Comparison of ENCODE assay signal across 21 cellular contexts in the genomic region with DNA sequence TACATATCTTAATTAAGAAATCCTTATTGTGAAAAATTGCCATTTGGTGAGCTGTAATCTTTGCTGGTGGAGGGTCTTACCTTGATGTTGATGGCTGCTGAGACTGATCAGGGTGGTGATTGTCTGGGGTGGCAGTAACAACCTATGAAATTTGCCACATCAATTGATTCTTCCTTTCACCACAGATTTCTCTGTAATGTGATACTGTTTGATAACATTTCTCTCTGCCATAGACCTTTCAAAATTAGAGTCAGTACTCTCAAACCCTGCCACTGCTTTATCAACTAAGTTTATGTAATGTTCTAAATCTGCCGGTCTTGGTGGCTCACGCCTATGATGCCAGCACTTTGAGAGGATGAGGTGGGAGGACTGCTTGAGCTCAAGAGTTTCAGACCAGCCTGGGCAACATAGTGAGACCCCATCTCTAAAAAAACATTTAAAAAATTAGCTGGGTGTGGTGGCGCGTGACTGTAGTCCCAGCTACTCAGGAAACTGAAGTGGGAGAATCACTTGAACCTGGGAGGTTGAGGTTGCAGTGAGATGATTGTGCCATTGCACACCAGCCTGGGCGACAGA. TPM values are rescaled to one million over a fixed set of nuclear protein-coding genes. Genes with fewer than 3 reads are reported as not detected.
A peak's percentile ranks its signal among the peaks of the same experiment; 100 is the strongest.
DNase-seq lines count a peak whose midpoint lies in the region; ATAC-seq lines count a peak whose summit lies in the region.
"Had no signal": no experiment of that assay in that cellular context is flagged by ENCODE, and none has a peak within 500 bp of the region (broad histone marks: within the 10 kb centered on the region; RNA-seq: fewer than 3 reads in every experiment).

No MANE protein-coding gene starts in this region.

- H3K4me3 ChIP-seq in CD4-positive, alpha-beta memory T cell (ENCODE audit: low read length in 2 of 2), result no peak overlapping the region
- H3K4me3 ChIP-seq in naive thymus-derived CD4-positive, alpha-beta T cell (ENCODE audit: low read length), result no peak overlapping the region
- H3K4me3 ChIP-seq: BLaER1 treated with 17β-estradiol and CSF1 and Interleukin-3, amounts not matched to agents 10 nM and 100 nM had no signal

- H3K27ac ChIP-seq in CD4-positive, alpha-beta memory T cell (ENCODE audit: low read depth, low read length), result no peak overlapping the region
- peak overlapping the region; percentile 42 for H3K27ac ChIP-seq in naive thymus-derived CD4-positive, alpha-beta T cell (ENCODE audit: low read depth, low read length)
- H3K27ac ChIP-seq: BLaER1 treated with 17β-estradiol and CSF1 and Interleukin-3, amounts not matched to agents 10 nM and 100 nM; HL-60 had no signal

- no peaks in the 10 kb centered on the region for H3K27me3 ChIP-seq in CD4-positive, alpha-beta memory T cell (ENCODE audit: insufficient read depth, low read length)
- no peaks in the 10 kb centered on the region for H3K27me3 ChIP-seq in naive thymus-derived CD4-positive, alpha-beta T cell (ENCODE audit: control insufficient read depth in 2 of 2, insufficient read depth in 2 of 2, low read length in 2 of 2)
- H3K27me3 ChIP-seq: BLaER1 treated with 17β-estradiol and CSF1 and Interleukin-3, amounts not matched to agents 10 nM and 100 nM had no signal

- peaks cover 7% of the 10 kb centered on the region for H3K36me3 Mint-ChIP-seq in activated CD8-positive, alpha-beta memory T cell treated with anti-CD3 and anti-CD28 coated beads, Interleukin-2, amount 10 ng/mL, durations not matched to agents 7 days and 5 days
- peaks cover 5 to 26% of the 10 kb centered on the region in 2 donors for H3K36me3 Mint-ChIP-seq in CD4-positive, alpha-beta memory T cell
- peaks cover 24% of the 10 kb centered on the region for H3K36me3 Mint-ChIP-seq in activated CD8-positive, alpha-beta T cell treated with anti-CD3 and anti-CD28 coated beads, Interleukin-2, amount 10 ng/mL, durations not matched to agents 7 days and 5 days (ENCODE audit: low read depth)
- H3K36me3 Mint-ChIP-seq in naive thymus-derived CD4-positive, alpha-beta T cell, result peaks cover 0 to 6% (median 1%) of the 10 kb centered on the region in 5 donors

- no peaks in the 10 kb centered on the region for H3K27me3 Mint-ChIP-seq in activated CD8-positive, alpha-beta memory T cell treated with anti-CD3 and anti-CD28 coated beads, Interleukin-2, amount 10 ng/mL, durations not matched to agents 7 days and 5 days
- no peaks in the 10 kb centered on the region for H3K27me3 Mint-ChIP-seq in CD4-positive, alpha-beta memory T cell
- no peaks in the 10 kb centered on the region for H3K27me3 Mint-ChIP-seq in activated CD8-positive, alpha-beta T cell treated with anti-CD3 and anti-CD28 coated beads, Interleukin-2, amount 10 ng/mL, durations not matched to agents 7 days and 5 days (ENCODE audit: low read depth)
- H3K27me3 Mint-ChIP-seq in naive thymus-derived CD4-positive, alpha-beta T cell, result no peaks in the 10 kb centered on the region

- no peaks in the 10 kb centered on the region for H3K9me3 ChIP-seq in CD4-positive, alpha-beta memory T cell (ENCODE audit: control insufficient read depth in 1 of 2, low read length in 2 of 2)
- no peaks in the 10 kb centered on the region for H3K9me3 ChIP-seq in naive thymus-derived CD4-positive, alpha-beta T cell (ENCODE audit: control insufficient read depth in 2 of 3, low read length in 3 of 3)
- H3K9me3 ChIP-seq: BLaER1 treated with 17β-estradiol and CSF1 and Interleukin-3, amounts not matched to agents 10 nM and 100 nM had no signal

- no peaks in the 10 kb centered on the region for H3K9me3 Mint-ChIP-seq in activated CD8-positive, alpha-beta memory T cell treated with anti-CD3 and anti-CD28 coated beads, Interleukin-2, amount 10 ng/mL, durations not matched to agents 7 days and 5 days (ENCODE audit: low read depth)
- H3K9me3 Mint-ChIP-seq in CD4-positive, alpha-beta memory T cell, result peaks cover 0 to 2% (median 0%) of the 10 kb centered on the region in 8 donors
- H3K9me3 Mint-ChIP-seq in activated CD8-positive, alpha-beta T cell treated with anti-CD3 and anti-CD28 coated beads, Interleukin-2, amount 10 ng/mL, durations not matched to agents 7 days and 5 days (ENCODE audit: insufficient read depth), result no peaks in the 10 kb centered on the region
- peaks cover 0 to 2% (median 0%) of the 10 kb centered on the region in 11 donors for H3K9me3 Mint-ChIP-seq in naive thymus-derived CD4-positive, alpha-beta T cell

- POLR2A ChIA-PET in CD4-positive, alpha-beta memory T cell (lab: Charles Lee; ENCODE audit: partially characterized antibody), result interaction anchor here (1.1 kb wide), 1 partner anchor 67 kb away, joined by 3 read pairs; a partner anchor contains a TSS
- POLR2A ChIA-PET in activated CD8-positive, alpha-beta T cell treated with anti-CD3 and anti-CD28 coated beads, Interleukin-2, amount 10 ng/mL, durations not matched to agents 7 days and 5 days (lab: Charles Lee), result no interaction called here
- POLR2A ChIA-PET in naive thymus-derived CD4-positive, alpha-beta T cell (lab: Charles Lee), result interaction anchor here (0.7 to 3.1 kb wide), 2 partner anchors 40 to 235 kb away, joined by 3 to 9 read pairs; a partner anchor contains a TSS

- H3K4me1 ChIP-seq in CD4-positive, alpha-beta memory T cell (ENCODE audit: insufficient read depth, low read length), result peaks cover 72% of the 10 kb centered on the region
- peaks cover 41 to 54% of the 10 kb centered on the region in 2 donors for H3K4me1 ChIP-seq in naive thymus-derived CD4-positive, alpha-beta T cell (ENCODE audit: control insufficient read depth in 2 of 2, insufficient read depth in 2 of 2, low read length in 2 of 2)

- no peak for ATAC-seq in activated CD8-positive, alpha-beta memory T cell treated with anti-CD3 and anti-CD28 coated beads, Interleukin-2, amount 10 ng/mL, durations not matched to agents 7 days and 5 days
- ATAC-seq in activated CD8-positive, alpha-beta T cell treated with anti-CD3 and anti-CD28 coated beads, Interleukin-2, amount 10 ng/mL, durations not matched to agents 7 days and 5 days, result no peak
- ATAC-seq in naive thymus-derived CD4-positive, alpha-beta T cell, result peak; percentile 26
- ATAC-seq in GM21447 (IDR thresholded peaks at IDR 0.05; ENCODE audit: unreplicated experiment), result no peak
- no peak for ATAC-seq in GM18907 (IDR thresholded peaks at IDR 0.05; ENCODE audit: unreplicated experiment)
- ATAC-seq in HG02623 (IDR thresholded peaks at IDR 0.05; ENCODE audit: unreplicated experiment), result no peak
- ATAC-seq: esophagus mucosa, HCT116 had no signal

- peak overlapping the region; percentile 17 for H3K27ac Mint-ChIP-seq in activated CD8-positive, alpha-beta memory T cell treated with anti-CD3 and anti-CD28 coated beads, Interleukin-2, amount 10 ng/mL, durations not matched to agents 7 days and 5 days
- peak overlapping the region; percentile 17 to 88 (median 44) for H3K27ac Mint-ChIP-seq in CD4-positive, alpha-beta memory T cell
- H3K27ac Mint-ChIP-seq in activated CD8-positive, alpha-beta T cell treated with anti-CD3 and anti-CD28 coated beads, Interleukin-2, amount 10 ng/mL, durations not matched to agents 7 days and 5 days, result peak overlapping the region; percentile 4
- peak overlapping the region; percentile 66 to 90 (median 80) for H3K27ac Mint-ChIP-seq in naive thymus-derived CD4-positive, alpha-beta T cell

- H3K36me3 ChIP-seq in CD4-positive, alpha-beta memory T cell (ENCODE audit: insufficient read depth, low read length), result no peaks in the 10 kb centered on the region
- peaks cover 0 to 8% (median 0%) of the 10 kb centered on the region in 3 experiments for H3K36me3 ChIP-seq in naive thymus-derived CD4-positive, alpha-beta T cell (ENCODE audit: control insufficient read depth in 2 of 3, insufficient read depth in 3 of 3, low read length in 3 of 3)

- H3K4me1 Mint-ChIP-seq in activated CD8-positive, alpha-beta memory T cell treated with anti-CD3 and anti-CD28 coated beads, Interleukin-2, amount 10 ng/mL, durations not matched to agents 7 days and 5 days, result peaks cover 42% of the 10 kb centered on the region
- H3K4me1 Mint-ChIP-seq in CD4-positive, alpha-beta memory T cell, result peaks cover 42 to 76% (median 61%) of the 10 kb centered on the region in 4 donors
- peaks cover 47% of the 10 kb centered on the region for H3K4me1 Mint-ChIP-seq in activated CD8-positive, alpha-beta T cell treated with anti-CD3 and anti-CD28 coated beads, Interleukin-2, amount 10 ng/mL, durations not matched to agents 7 days and 5 days (ENCODE audit: low read depth)
- peaks cover 44 to 88% (median 64%) of the 10 kb centered on the region in 7 donors for H3K4me1 Mint-ChIP-seq in naive thymus-derived CD4-positive, alpha-beta T cell

- CTCF ChIA-PET in activated CD8-positive, alpha-beta memory T cell treated with anti-CD3 and anti-CD28 coated beads, Interleukin-2, amount 10 ng/mL, durations not matched to agents 7 days and 5 days (lab: Charles Lee), result interaction anchor here (1.5 kb wide), 2 partner anchors 39 to 90 kb away, joined by 3 to 7 read pairs; a partner anchor contains a TSS
- CTCF ChIA-PET in CD4-positive, alpha-beta memory T cell (lab: Charles Lee; ENCODE audit: partially characterized antibody), result interaction anchor here (1.1 to 1.8 kb wide), 2 partner anchors 40 to 48 kb away, joined by 3 to 6 read pairs; a partner anchor contains a TSS
- CTCF ChIA-PET in activated CD8-positive, alpha-beta T cell treated with anti-CD3 and anti-CD28 coated beads, Interleukin-2, amount 10 ng/mL, durations not matched to agents 7 days and 5 days (lab: Charles Lee), result interaction anchor here (1.1 to 2.7 kb wide), 5 partner anchors 10 to 60 kb away, joined by 3 to 16 read pairs (median 4); no protein-coding TSS in a partner anchor
- CTCF ChIA-PET in naive thymus-derived CD4-positive, alpha-beta T cell (lab: Charles Lee), result interaction anchor here (1.1 kb wide), 1 partner anchor 40 kb away, joined by 3 read pairs; a partner anchor contains a TSS

- intact Hi-C loops in CD4-positive, alpha-beta memory T cell (cut with micrococcal nuclease), result no loop called here
- intact Hi-C loops in naive thymus-derived CD4-positive, alpha-beta T cell (cut with micrococcal nuclease), result loop anchor here in 1 of 2 donors (1.0 kb wide), 1 partner anchor 8 kb away; no protein-coding TSS in a partner anchor

- DNase-seq in activated CD8-positive, alpha-beta memory T cell treated with anti-CD3 and anti-CD28 coated beads, Interleukin-2, amount 10 ng/mL, durations not matched to agents 7 days and 5 days, result no peak
- DNase-seq in activated CD8-positive, alpha-beta memory T cell treated with anti-CD3 and anti-CD28 coated beads for 24 hours, result no peak
- DNase-seq in CD4-positive, alpha-beta memory T cell, result peak in 4 of 5 donors; percentile 4 to 24 (median 14)
- DNase-seq in activated CD8-positive, alpha-beta T cell treated with anti-CD3 and anti-CD28 coated beads, Interleukin-2, amount 10 ng/mL, durations not matched to agents 7 days and 5 days, result no peak
- peak in 7 of 9 donors; percentile 14 to 45 (median 31) for DNase-seq in naive thymus-derived CD4-positive, alpha-beta T cell
- DNase-seq: activated effector memory CD4-positive, alpha-beta T cell treated with Interleukin-2 at 50 U/mL for 16 hours; DMS 273 treated with DMSO at 0.1 percent for 48 hours; effector CD8-positive, alpha-beta T cell; kidney; mammary epithelial cell; NCI-H1436 treated with DMSO at 0.1 percent for 48 hours; NCI-H748 treated with DMSO at 0.1 percent for 48 hours; occipital lobe; substantia nigra had no signal

- no peak overlapping the region for H3K4me3 Mint-ChIP-seq in activated CD8-positive, alpha-beta memory T cell treated with anti-CD3 and anti-CD28 coated beads, Interleukin-2, amount 10 ng/mL, durations not matched to agents 7 days and 5 days
- H3K4me3 Mint-ChIP-seq in CD4-positive, alpha-beta memory T cell, result peak overlapping the region; percentile 3 to 66 (median 31)
- no peak overlapping the region for H3K4me3 Mint-ChIP-seq in activated CD8-positive, alpha-beta T cell treated with anti-CD3 and anti-CD28 coated beads, Interleukin-2, amount 10 ng/mL, durations not matched to agents 7 days and 5 days
- H3K4me3 Mint-ChIP-seq in naive thymus-derived CD4-positive, alpha-beta T cell, result peak overlapping the region; percentile 40 to 71 (median 66)

RNA-seq across cellular contexts. Expression of a gene that starts 5.0 kb away (rescaled TPM):
- 10 to 100 TPM; 59.6 to 82.8 TPM for total RNA-seq in activated CD8-positive, alpha-beta memory T cell treated with anti-CD3 and anti-CD28 coated beads, Interleukin-2, amount 10 ng/mL, durations not matched to agents 7 days and 5 days
- 10 to 100 TPM; 60.3 to 62.5 TPM for total RNA-seq in CD4-positive, alpha-beta memory T cell
- polyA plus RNA-seq in CD4-positive, alpha-beta memory T cell, result 10 to 100 TPM; 25.4 to 25.5 TPM
- total RNA-seq in activated CD8-positive, alpha-beta T cell treated with anti-CD3 and anti-CD28 coated beads, Interleukin-2, amount 10 ng/mL, durations not matched to agents 7 days and 5 days, result 10 to 100 TPM; 65.7 to 67.2 TPM
- 10 to 100 TPM; 47.4 to 63.7 (median 51.6) TPM for total RNA-seq in naive thymus-derived CD4-positive, alpha-beta T cell
- polyA plus RNA-seq in naive thymus-derived CD4-positive, alpha-beta T cell, result 10 to 100 TPM; 19.5 to 26.8 TPM

RNA-seq across cellular contexts. Expression of a gene that starts 40.1 kb away (rescaled TPM):
- total RNA-seq in activated CD8-positive, alpha-beta memory T cell treated with anti-CD3 and anti-CD28 coated beads, Interleukin-2, amount 10 ng/mL, durations not matched to agents 7 days and 5 days, result 10 to 100 TPM; 27.3 to 30.0 TPM
- 10 to 100 TPM; 18.4 to 19.1 TPM for total RNA-seq in CD4-positive, alpha-beta memory T cell
- polyA plus RNA-seq in CD4-positive, alpha-beta memory T cell, result 1 to 10 TPM; 1.1 to 4.2 TPM
- 10 to 100 TPM; 32.6 to 36.2 TPM for total RNA-seq in activated CD8-positive, alpha-beta T cell treated with anti-CD3 and anti-CD28 coated beads, Interleukin-2, amount 10 ng/mL, durations not matched to agents 7 days and 5 days
- 10 to 100 TPM; 11.4 to 35.9 (median 26.4) TPM for total RNA-seq in naive thymus-derived CD4-positive, alpha-beta T cell
- polyA plus RNA-seq in naive thymus-derived CD4-positive, alpha-beta T cell, result 1 to 10 TPM; 2.7 to 4.9 TPM

Comparison
In these comparisons a context has a peak if more than half of its experiments do, and no peak if none do; other contexts are left out.
1. DNase-seq: peak in CD4-positive, alpha-beta memory T cell (4 of 5) and naive thymus-derived CD4-positive, alpha-beta T cell (7 of 9); none in activated CD8-positive, alpha-beta memory T cell treated with anti-CD3 and anti-CD28 coated beads, Interleukin-2, amount 10 ng/mL, durations not matched to agents 7 days and 5 days (single experiment), activated CD8-positive, alpha-beta memory T cell treated with anti-CD3 and anti-CD28 coated beads for 24 hours (single experiment) and activated CD8-positive, alpha-beta T cell treated with anti-CD3 and anti-CD28 coated beads, Interleukin-2, amount 10 ng/mL, durations not matched to agents 7 days and 5 days (single experiment).
2. H3K27ac Mint-ChIP-seq: peak in every context shown above with its lines; median percentile 80 in naive thymus-derived CD4-positive, alpha-beta T cell; 44 in CD4-positive, alpha-beta memory T cell; 17 in activated CD8-positive, alpha-beta memory T cell treated with anti-CD3 and anti-CD28 coated beads, Interleukin-2, amount 10 ng/mL, durations not matched to agents 7 days and 5 days; 4 in activated CD8-positive, alpha-beta T cell treated with anti-CD3 and anti-CD28 coated beads, Interleukin-2, amount 10 ng/mL, durations not matched to agents 7 days and 5 days.
3. H3K4me3 Mint-ChIP-seq: peak in CD4-positive, alpha-beta memory T cell (8 of 8) and naive thymus-derived CD4-positive, alpha-beta T cell (10 of 10); none in activated CD8-positive, alpha-beta memory T cell treated with anti-CD3 and anti-CD28 coated beads, Interleukin-2, amount 10 ng/mL, durations not matched to agents 7 days and 5 days (single experiment) and activated CD8-positive, alpha-beta T cell treated with anti-CD3 and anti-CD28 coated beads, Interleukin-2, amount 10 ng/mL, durations not matched to agents 7 days and 5 days (single experiment).